11 cellular contexts compared by ENCODE assay signal in the genomic region with DNA sequence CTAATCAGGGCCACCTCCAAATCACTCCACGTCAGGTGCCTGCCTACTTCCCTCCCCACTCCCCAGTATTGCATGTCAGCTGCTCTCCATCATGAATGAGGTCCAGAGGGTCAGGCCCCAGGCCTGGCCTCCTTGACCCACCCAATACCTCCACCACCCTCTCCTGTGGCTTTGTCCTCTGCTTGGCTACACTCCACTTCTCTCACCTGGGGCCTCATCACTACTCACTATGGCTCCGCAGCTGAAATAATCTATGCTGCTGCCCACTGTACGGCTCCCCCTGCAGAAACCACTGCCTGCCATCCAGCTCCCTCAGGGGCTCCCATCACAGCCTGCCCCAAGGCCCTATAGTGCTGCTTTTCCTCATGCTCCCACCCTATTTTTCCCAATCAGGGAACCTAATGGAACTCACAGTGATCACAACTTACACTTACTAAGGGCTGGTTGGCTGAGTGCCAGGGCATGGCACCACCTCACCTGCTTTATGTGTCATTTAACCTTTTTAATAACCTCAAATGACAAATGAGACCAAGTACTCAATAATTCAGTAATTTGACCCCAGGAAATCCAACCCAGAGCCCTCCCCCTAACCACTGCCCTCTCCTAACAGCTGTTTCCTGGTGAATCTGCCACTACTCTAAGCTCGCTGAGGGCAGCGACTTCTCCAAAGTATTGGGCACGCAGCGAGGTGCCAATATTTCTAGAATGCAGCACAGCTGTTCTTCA. TPM values are rescaled to one million over a fixed set of nuclear protein-coding genes. Genes with fewer than 3 reads are reported as not detected.
DNase-seq lines count a peak whose midpoint lies in the region; ATAC-seq and TF ChIP-seq lines count a peak whose summit lies in the region.
"Had no signal": no experiment of that assay in that cellular context is flagged by ENCODE, and none has a peak within 500 bp of the region (broad histone marks: within the 10 kb centered on the region; RNA-seq: fewer than 3 reads in every experiment).

No MANE protein-coding gene starts in this region.

- peaks cover 60% of the 10 kb centered on the region for H3K4me1 Mint-ChIP-seq in CD8-positive, alpha-beta T cell (ENCODE audit: low read depth)
- H3K4me1 Mint-ChIP-seq in activated T-helper 1 cell treated with anti-CD3 and anti-CD28 coated beads, Interleukin-12 subunit alpha, Interleukin-12 subunit beta, Interleukin-2, Interleukin-4 antibody, amounts not matched to agents 30 ng/mL and 10 ng/mL and 1 ng/mL, durations not matched to agents 14 hours and 24 hours and 36 hours (ENCODE audit: low read depth), result peaks cover 69% of the 10 kb centered on the region
- H3K4me1 Mint-ChIP-seq in neural crest cell, result peaks cover 41% of the 10 kb centered on the region

- no peak overlapping the region for H3K27ac ChIP-seq in CD8-positive, alpha-beta T cell (ENCODE audit: low read depth, low read length)
- H3K27ac ChIP-seq: neutrophil had no signal

- H3K9me3 Mint-ChIP-seq in CD8-positive, alpha-beta T cell, result no peaks in the 10 kb centered on the region
- no peaks in the 10 kb centered on the region for H3K9me3 Mint-ChIP-seq in activated T-helper 1 cell treated with anti-CD3 and anti-CD28 coated beads, Interleukin-12 subunit alpha, Interleukin-12 subunit beta, Interleukin-2, Interleukin-4 antibody, amounts not matched to agents 30 ng/mL and 10 ng/mL and 1 ng/mL, durations not matched to agents 14 hours and 24 hours and 36 hours
- H3K9me3 Mint-ChIP-seq in neural crest cell, result no peaks in the 10 kb centered on the region

- intact Hi-C loops in CD8-positive, alpha-beta T cell (cut with DNase I, micrococcal nuclease), result loop anchor here (5.0 kb wide), 2 partner anchors 53 to 277 kb away; a partner anchor contains a TSS
- intact Hi-C loops in activated T-helper 1 cell treated with anti-CD3 and anti-CD28 coated beads, Interleukin-12 subunit alpha, Interleukin-12 subunit beta, Interleukin-2, Interleukin-4 antibody, amounts not matched to agents 30 ng/mL and 10 ng/mL and 1 ng/mL, durations not matched to agents 14 hours and 24 hours and 36 hours (cut with micrococcal nuclease), result no loop called here

- no peaks in the 10 kb centered on the region for H3K27me3 ChIP-seq in CD8-positive, alpha-beta T cell (ENCODE audit: insufficient read depth, low read length)
- peaks cover 2% of the 10 kb centered on the region; the same call in 1 of the 2 replicates for H3K27me3 ChIP-seq in H7 (ENCODE audit: control insufficient read depth, insufficient read depth, low read length)
- H3K27me3 ChIP-seq: neutrophil had no signal

- peak overlapping the region; percentile 75 for H3K27ac Mint-ChIP-seq in CD8-positive, alpha-beta T cell
- no peak overlapping the region for H3K27ac Mint-ChIP-seq in activated T-helper 1 cell treated with anti-CD3 and anti-CD28 coated beads, Interleukin-12 subunit alpha, Interleukin-12 subunit beta, Interleukin-2, Interleukin-4 antibody, amounts not matched to agents 30 ng/mL and 10 ng/mL and 1 ng/mL, durations not matched to agents 14 hours and 24 hours and 36 hours
- no peak overlapping the region for H3K27ac Mint-ChIP-seq in neural crest cell (ENCODE audit: unreplicated experiment)

- H3K36me3 ChIP-seq in CD8-positive, alpha-beta T cell (ENCODE audit: insufficient read depth, low read length), result no peaks in the 10 kb centered on the region
- no peaks in the 10 kb centered on the region; the same call in 1 of the 2 replicates for H3K36me3 ChIP-seq in H7 (replicated peaks; ENCODE audit: control insufficient read depth, insufficient read depth, low read length)

- CTCF ChIA-PET in CD8-positive, alpha-beta T cell (lab: Charles Lee), result interaction anchor here (1.0 to 19.1 kb wide), 6 partner anchors 13 to 185 kb away, joined by 3 to 198 read pairs (median 6); no protein-coding TSS in a partner anchor

- peak overlapping the region; percentile 86 for H3K4me3 Mint-ChIP-seq in CD8-positive, alpha-beta T cell
- peak overlapping the region; percentile 82 for H3K4me3 Mint-ChIP-seq in activated T-helper 1 cell treated with anti-CD3 and anti-CD28 coated beads, Interleukin-12 subunit alpha, Interleukin-12 subunit beta, Interleukin-2, Interleukin-4 antibody, amounts not matched to agents 30 ng/mL and 10 ng/mL and 1 ng/mL, durations not matched to agents 14 hours and 24 hours and 36 hours
- peak overlapping the region; percentile 89 for H3K4me3 Mint-ChIP-seq in neural crest cell

- no peak for TF ChIP-seq CTCF in CD8-positive, alpha-beta T cell (IDR thresholded peaks at IDR 0.05)
- no peak for TF ChIP-seq CTCF in neural crest cell (conservative IDR thresholded peaks at IDR 0.05)

- H3K4me3 ChIP-seq in CD8-positive, alpha-beta T cell (ENCODE audit: low read depth, low read length), result no peak overlapping the region
- H3K4me3 ChIP-seq in H7 (ENCODE audit: insufficient read depth, low read depth, low read length), result no peak overlapping the region

- no peaks in the 10 kb centered on the region for H3K27me3 Mint-ChIP-seq in CD8-positive, alpha-beta T cell (ENCODE audit: low read depth)
- peaks cover 7% of the 10 kb centered on the region for H3K27me3 Mint-ChIP-seq in activated T-helper 1 cell treated with anti-CD3 and anti-CD28 coated beads, Interleukin-12 subunit alpha, Interleukin-12 subunit beta, Interleukin-2, Interleukin-4 antibody, amounts not matched to agents 30 ng/mL and 10 ng/mL and 1 ng/mL, durations not matched to agents 14 hours and 24 hours and 36 hours (ENCODE audit: insufficient read depth)
- no peaks in the 10 kb centered on the region for H3K27me3 Mint-ChIP-seq in neural crest cell (ENCODE audit: low read depth)

- peaks cover 15% of the 10 kb centered on the region for H3K36me3 Mint-ChIP-seq in CD8-positive, alpha-beta T cell
- H3K36me3 Mint-ChIP-seq in activated T-helper 1 cell treated with anti-CD3 and anti-CD28 coated beads, Interleukin-12 subunit alpha, Interleukin-12 subunit beta, Interleukin-2, Interleukin-4 antibody, amounts not matched to agents 30 ng/mL and 10 ng/mL and 1 ng/mL, durations not matched to agents 14 hours and 24 hours and 36 hours (ENCODE audit: low read depth), result peaks cover 9% of the 10 kb centered on the region
- H3K36me3 Mint-ChIP-seq in neural crest cell (ENCODE audit: low read depth), result no peaks in the 10 kb centered on the region

- H3K9me3 ChIP-seq in CD8-positive, alpha-beta T cell (ENCODE audit: low read length), result no peaks in the 10 kb centered on the region
- H3K9me3 ChIP-seq: neutrophil had no signal

- ATAC-seq in CD8-positive, alpha-beta T cell, result no peak
- ATAC-seq in HG03095 (IDR thresholded peaks at IDR 0.05; ENCODE audit: unreplicated experiment), result no peak
- ATAC-seq: Panc1 had no signal

- peak in 1 of 7 experiments; percentile 17 for DNase-seq in CD8-positive, alpha-beta T cell
- DNase-seq in H7 (peak; percentile 22), neural crest cell (ENCODE audit: low read depth, low spot score) (no peak), T-helper 1 cell (no peak), NCI-H1436 treated with DMSO at 0.1 percent for 48 hours (lab: John Stamatoyannopoulos, UW) (no peak)
- no peak for DNase-seq in activated T-helper 1 cell treated with anti-CD3 and anti-CD28 coated beads, Interleukin-12 subunit alpha, Interleukin-12 subunit beta, Interleukin-2, Interleukin-4 antibody, amounts not matched to agents 30 ng/mL and 10 ng/mL and 1 ng/mL, durations not matched to agents 14 hours and 24 hours and 36 hours (ENCODE audit: low spot score)
- no peak for DNase-seq in central memory CD4-positive, alpha-beta T cell
- DNase-seq: KG1 had no signal

- peaks cover 29% of the 10 kb centered on the region for H3K4me1 ChIP-seq in CD8-positive, alpha-beta T cell (ENCODE audit: insufficient read depth, low read length)

- POLR2A ChIA-PET in CD8-positive, alpha-beta T cell (lab: Charles Lee), result no interaction called here

RNA-seq across cellular contexts. Expression of a gene that starts 2.3 kb away (rescaled TPM):
- 10 to 100 TPM; 13.9 to 20.2 TPM for total RNA-seq in CD8-positive, alpha-beta T cell
- 45.6 and 46.9 TPM in 2 replicates for total RNA-seq in H7 (2014; rRNA removed; shearing (Covaris generic))
- total RNA-seq in activated T-helper 1 cell treated with anti-CD3 and anti-CD28 coated beads, Interleukin-12 subunit alpha, Interleukin-12 subunit beta, Interleukin-2, Interleukin-4 antibody, amounts not matched to agents 30 ng/mL and 10 ng/mL and 1 ng/mL, durations not matched to agents 14 hours and 24 hours and 36 hours, result 26.6 and 35.6 TPM in 2 replicates
- 54.0 TPM in 2 replicates for total RNA-seq in neural crest cell

RNA-seq across cellular contexts. Expression of a gene that starts 2.4 kb away (rescaled TPM):
- total RNA-seq in CD8-positive, alpha-beta T cell, result 1 to 10 TPM; 1.8 to 2.3 TPM
- 0.90 and 2.7 TPM in 2 replicates for total RNA-seq in H7 (2014; rRNA removed; shearing (Covaris generic))
- 0.83 and 1.0 TPM in 2 replicates for total RNA-seq in activated T-helper 1 cell treated with anti-CD3 and anti-CD28 coated beads, Interleukin-12 subunit alpha, Interleukin-12 subunit beta, Interleukin-2, Interleukin-4 antibody, amounts not matched to agents 30 ng/mL and 10 ng/mL and 1 ng/mL, durations not matched to agents 14 hours and 24 hours and 36 hours
- 6.8 and 8.2 TPM in 2 replicates for total RNA-seq in neural crest cell

RNA-seq across cellular contexts. Expression of a gene that starts 48.3 kb away (rescaled TPM):
- total RNA-seq in CD8-positive, alpha-beta T cell, result 100 to 1,000 TPM; 535 TPM
- total RNA-seq in H7 (2014; rRNA removed; shearing (Covaris generic)), result 13.4 and 16.5 TPM in 2 replicates
- 33.4 and 34.3 TPM in 2 replicates for total RNA-seq in activated T-helper 1 cell treated with anti-CD3 and anti-CD28 coated beads, Interleukin-12 subunit alpha, Interleukin-12 subunit beta, Interleukin-2, Interleukin-4 antibody, amounts not matched to agents 30 ng/mL and 10 ng/mL and 1 ng/mL, durations not matched to agents 14 hours and 24 hours and 36 hours
- total RNA-seq in neural crest cell, result 2.4 TPM in 2 replicates

RNA-seq across cellular contexts. Expression of a gene that starts 53.3 kb away (rescaled TPM):
- 100 to 1,000 TPM; 102 to 103 TPM for total RNA-seq in CD8-positive, alpha-beta T cell
- total RNA-seq in H7 (2014; rRNA removed; shearing (Covaris generic)), result 31.7 and 43.6 TPM in 2 replicates
- total RNA-seq in activated T-helper 1 cell treated with anti-CD3 and anti-CD28 coated beads, Interleukin-12 subunit alpha, Interleukin-12 subunit beta, Interleukin-2, Interleukin-4 antibody, amounts not matched to agents 30 ng/mL and 10 ng/mL and 1 ng/mL, durations not matched to agents 14 hours and 24 hours and 36 hours, result 40.6 and 41.5 TPM in 2 replicates
- 44.7 and 47.2 TPM in 2 replicates for total RNA-seq in neural crest cell

RNA-seq across cellular contexts. Expression of a gene that starts 53.4 kb away (rescaled TPM):
- under 1 TPM; 0.08 to 0.11 TPM for total RNA-seq in CD8-positive, alpha-beta T cell
- 0.10 and 0.11 TPM in 2 replicates for total RNA-seq in H7 (2014; rRNA removed; shearing (Covaris generic))
- 0.05 TPM in 1 of 2 replicates, not detected in the other for total RNA-seq in activated T-helper 1 cell treated with anti-CD3 and anti-CD28 coated beads, Interleukin-12 subunit alpha, Interleukin-12 subunit beta, Interleukin-2, Interleukin-4 antibody, amounts not matched to agents 30 ng/mL and 10 ng/mL and 1 ng/mL, durations not matched to agents 14 hours and 24 hours and 36 hours
- 0.48 and 0.63 TPM in 2 replicates for total RNA-seq in neural crest cell

Comparison
In these comparisons a context has a peak if more than half of its experiments do, and no peak if none do; other contexts are left out.
1. RNA of a gene that starts 48.3 kb away (total RNA-seq): 535 TPM in CD8-positive, alpha-beta T cell; 33.4 to 34.3 TPM in activated T-helper 1 cell treated with anti-CD3 and anti-CD28 coated beads, Interleukin-12 subunit alpha, Interleukin-12 subunit beta, Interleukin-2, Interleukin-4 antibody, amounts not matched to agents 30 ng/mL and 10 ng/mL and 1 ng/mL, durations not matched to agents 14 hours and 24 hours and 36 hours, 13.4 to 16.5 TPM in H7 and 2.4 TPM in neural crest cell; every median in the first group is over 10 times any median in the second.
2. Peak in every context shown above with its lines, with median percentiles within 50 percentile points of each other: H3K4me3 Mint-ChIP-seq.